ENCODE assay signal across 8 cellular contexts in genomic region chr12:1634590-1635191, GRCh38. TPM values are rescaled to one million over a fixed set of nuclear protein-coding genes. Genes with fewer than 3 reads are reported as not detected.
DNase-seq lines count a peak whose midpoint lies in the region; ATAC-seq and TF ChIP-seq lines count a peak whose summit lies in the region.

No MANE protein-coding gene starts in this region.

- POLR2A ChIA-PET in activated CD4-positive, alpha-beta memory T cell treated with anti-CD3 and anti-CD28 coated beads, Interleukin-2, amount 10 ng/mL, durations not matched to agents 7 days and 5 days (lab: Charles Lee), result interaction anchor here (0.6 to 1.5 kb wide), 4 partner anchors 39 to 161 kb away, joined by 3 to 7 read pairs (median 3); no protein-coding TSS in a partner anchor

- H3K9me3 Mint-ChIP-seq in activated CD4-positive, alpha-beta memory T cell treated with anti-CD3 and anti-CD28 coated beads, Interleukin-2, amount 10 ng/mL, durations not matched to agents 7 days and 5 days, result no peaks in the 10 kb centered on the region
- no peaks in the 10 kb centered on the region for H3K9me3 Mint-ChIP-seq in memory B cell

- no peaks in the 10 kb centered on the region for H3K9me3 ChIP-seq in effector memory CD4-positive, alpha-beta T cell (ENCODE audit: control insufficient read depth, low read length)

- no peak overlapping the region for H3K27ac ChIP-seq in effector memory CD4-positive, alpha-beta T cell (ENCODE audit: insufficient read depth, low read length, poor library complexity, severe bottlenecking)

- no peak for DNase-seq in AG09309 (ENCODE audit: low read depth)
- DNase-seq in GM20000 (ENCODE audit: low spot score), result peak; percentile 83
- DNase-seq in NCI-H510A treated with DMSO at 0.1 percent for 48 hours (lab: John Stamatoyannopoulos, UW), result peak; percentile 56
- DNase-seq in activated CD4-positive, alpha-beta memory T cell treated with anti-CD3 and anti-CD28 coated beads, Interleukin-2, amount 10 ng/mL, durations not matched to agents 7 days and 5 days, result peak; percentile 68
- peak in 2 of 3 donors; percentile 21 to 27 for DNase-seq in effector memory CD4-positive, alpha-beta T cell
- peak; percentile 56 for DNase-seq in memory B cell (ENCODE audit: low spot score in 2 of 2)
- peak; percentile 19 to 29 for DNase-seq in stimulated activated CD8-positive, alpha-beta memory T cell treated with anti-CD3 and anti-CD28 coated beads, Interleukin-4, amount 100 ng/mL, for 4 hours (ENCODE audit: low read depth in 2 of 2, low spot score in 1 of 2)

- H3K27me3 Mint-ChIP-seq in activated CD4-positive, alpha-beta memory T cell treated with anti-CD3 and anti-CD28 coated beads, Interleukin-2, amount 10 ng/mL, durations not matched to agents 7 days and 5 days, result peaks cover 61% of the 10 kb centered on the region
- H3K27me3 Mint-ChIP-seq in memory B cell, result peaks cover 21% of the 10 kb centered on the region

- peaks cover 13% of the 10 kb centered on the region for H3K27me3 ChIP-seq in effector memory CD4-positive, alpha-beta T cell (replicated peaks; ENCODE audit: control insufficient read depth, insufficient read depth, low read length, poor library complexity, severe bottlenecking)

- ATAC-seq in memory B cell (ENCODE audit: low read depth) (peak; percentile 61), GM19324 (IDR thresholded peaks at IDR 0.05; ENCODE audit: low FRiP score, unreplicated experiment) (no peak)

- peaks cover 9% of the 10 kb centered on the region for H3K4me1 Mint-ChIP-seq in activated CD4-positive, alpha-beta memory T cell treated with anti-CD3 and anti-CD28 coated beads, Interleukin-2, amount 10 ng/mL, durations not matched to agents 7 days and 5 days
- H3K4me1 Mint-ChIP-seq in memory B cell, result peaks cover 11% of the 10 kb centered on the region

- CTCF ChIA-PET in activated CD4-positive, alpha-beta memory T cell treated with anti-CD3 and anti-CD28 coated beads, Interleukin-2, amount 10 ng/mL, durations not matched to agents 7 days and 5 days (lab: Charles Lee), result interaction anchor here (0.5 to 7.8 kb wide), 30 partner anchors 9 to 517 kb away, joined by 3 to 85 read pairs (median 4); no protein-coding TSS in a partner anchor

- H3K36me3 Mint-ChIP-seq in activated CD4-positive, alpha-beta memory T cell treated with anti-CD3 and anti-CD28 coated beads, Interleukin-2, amount 10 ng/mL, durations not matched to agents 7 days and 5 days (ENCODE audit: low read depth), result no peaks in the 10 kb centered on the region
- H3K36me3 Mint-ChIP-seq in memory B cell, result no peaks in the 10 kb centered on the region

- H3K27ac Mint-ChIP-seq in activated CD4-positive, alpha-beta memory T cell treated with anti-CD3 and anti-CD28 coated beads, Interleukin-2, amount 10 ng/mL, durations not matched to agents 7 days and 5 days, result no peak overlapping the region
- H3K27ac Mint-ChIP-seq in memory B cell, result no peak overlapping the region

- no peaks in the 10 kb centered on the region for H3K36me3 ChIP-seq in effector memory CD4-positive, alpha-beta T cell (ENCODE audit: control insufficient read depth, insufficient read depth, low read length)

- TF ChIP-seq CTCF in AG09309 (IDR thresholded peaks at IDR 0.05; ENCODE audit: control insufficient read depth, insufficient read depth, low read depth, low read length, missing control alignments), result peak; percentile 93
- peak; percentile 87 for TF ChIP-seq CTCF in GM20000 (IDR thresholded peaks at IDR 0.05; ENCODE audit: extremely low read depth, missing control alignments)

- no peak overlapping the region for H3K4me3 Mint-ChIP-seq in activated CD4-positive, alpha-beta memory T cell treated with anti-CD3 and anti-CD28 coated beads, Interleukin-2, amount 10 ng/mL, durations not matched to agents 7 days and 5 days
- no peak overlapping the region for H3K4me3 Mint-ChIP-seq in memory B cell

- peaks cover 11% of the 10 kb centered on the region for H3K4me1 ChIP-seq in effector memory CD4-positive, alpha-beta T cell (ENCODE audit: control insufficient read depth, insufficient read depth, low read length, poor library complexity, severe bottlenecking)

- H3K4me3 ChIP-seq in AG09309 (ENCODE audit: control insufficient read depth, low read depth, low read length), result no peak overlapping the region
- H3K4me3 ChIP-seq in effector memory CD4-positive, alpha-beta T cell (ENCODE audit: insufficient read depth, low read depth, low read length, poor library complexity, severe bottlenecking), result no peak overlapping the region

RNA-seq across cellular contexts. Expression of gene WNT5B, which starts 5.7 kb away (rescaled TPM):
- 1 to 10 TPM; 1.4 to 1.7 TPM for total RNA-seq in activated CD4-positive, alpha-beta memory T cell treated with anti-CD3 and anti-CD28 coated beads, Interleukin-2, amount 10 ng/mL, durations not matched to agents 7 days and 5 days

RNA-seq across cellular contexts. Expression of gene FBXL14, which starts 40.3 kb away (rescaled TPM):
- total RNA-seq in activated CD4-positive, alpha-beta memory T cell treated with anti-CD3 and anti-CD28 coated beads, Interleukin-2, amount 10 ng/mL, durations not matched to agents 7 days and 5 days, result 10 to 100 TPM; 30.3 to 30.9 TPM

RNA-seq across cellular contexts. Expression of gene ADIPOR2, which starts 56.2 kb away (rescaled TPM):
- 10 to 100 TPM; 63.8 to 71.8 TPM for total RNA-seq in activated CD4-positive, alpha-beta memory T cell treated with anti-CD3 and anti-CD28 coated beads, Interleukin-2, amount 10 ng/mL, durations not matched to agents 7 days and 5 days
